Comparison of ENCODE assay signal across 1 cellular context in genomic region chr2:156526950-156527636, GRCh38.
TF ChIP-seq lines count a peak whose summit lies in the region.

No MANE protein-coding gene starts in this region.

TF ChIP-seq in GM12878, 131 proteins besides CTCF, POLR2A, EP300 and RAD21 (continued from another document and continues in another):
- TF ChIP-seq ATF2 (IDR thresholded peaks at IDR 0.05; ENCODE audit: low read length) (peak; percentile 99), GABPA (IDR thresholded peaks at IDR 0.05; ENCODE audit: low read depth) (peak; percentile 60), LARP7 (IDR thresholded peaks at IDR 0.05) (no peak), HCFC1 (IDR thresholded peaks at IDR 0.05; ENCODE audit: low read length) (no peak), ZNF207 (IDR thresholded peaks at IDR 0.05; ENCODE audit: borderline replicate concordance) (no peak), DPF2 (IDR thresholded peaks at IDR 0.05) (peak; percentile 98), STAT3 (IDR thresholded peaks at IDR 0.05; ENCODE audit: low read depth, low read length) (no peak), NFXL1 (IDR thresholded peaks at IDR 0.05; ENCODE audit: borderline replicate concordance) (no peak), PAX5 (IDR thresholded peaks at IDR 0.05; ENCODE audit: borderline replicate concordance, low read depth, low read length) (peak; percentile 93), ZNF24 (IDR thresholded peaks at IDR 0.05) (peak; percentile 88), SPI1 (IDR thresholded peaks at IDR 0.05; ENCODE audit: borderline replicate concordance, insufficient read depth, low read depth, low read length) (no peak), ZZZ3 (IDR thresholded peaks at IDR 0.05; ENCODE audit: control insufficient read depth, insufficient read length, low read depth) (no peak), ZBTB33 (IDR thresholded peaks at IDR 0.05) (no peak; the same call in 1 of the 2 replicates), EED (IDR thresholded peaks at IDR 0.05; ENCODE audit: low read depth) (no peak), NR2C1 (IDR thresholded peaks at IDR 0.05) (peak; percentile 17; the same call in 1 of the 2 replicates), FOXM1 (IDR thresholded peaks at IDR 0.05; ENCODE audit: low read depth, low read length) (peak; percentile 97), MYC (IDR thresholded peaks at IDR 0.05; ENCODE audit: insufficient read depth, insufficient read length, insufficient replicate concordance, low read length, severe bottlenecking) (no peak), FOS (IDR thresholded peaks at IDR 0.05; ENCODE audit: borderline replicate concordance, extremely low read depth, insufficient read length) (no peak), YBX1 (IDR thresholded peaks at IDR 0.05) (no peak), ASH2L (IDR thresholded peaks at IDR 0.05; ENCODE audit: borderline replicate concordance, low read depth) (no peak), TCF7 (IDR thresholded peaks at IDR 0.05; ENCODE audit: borderline replicate concordance) (peak; percentile 77), E2F4 (IDR thresholded peaks at IDR 0.05; ENCODE audit: low read depth, low read length) (no peak), POU2F2 (IDR thresholded peaks at IDR 0.05; ENCODE audit: borderline replicate concordance, low read depth, low read length) (peak; percentile 87; the same call in 2 of the 3 replicates), RB1 (IDR thresholded peaks at IDR 0.05; ENCODE audit: borderline replicate concordance) (no peak; the same call in 1 of the 2 replicates), FOXK2 (IDR thresholded peaks at IDR 0.05) (no peak), USF1 (IDR thresholded peaks at IDR 0.05; ENCODE audit: borderline replicate concordance, extremely low read length, insufficient read depth, low read depth, low read length) (no peak), MEF2B (IDR thresholded peaks at IDR 0.05; ENCODE audit: partially characterized antibody, poor library complexity, severe bottlenecking) (peak; percentile 98), ZBTB40 (IDR thresholded peaks at IDR 0.05; ENCODE audit: borderline replicate concordance) (no peak; the same call in 1 of the 2 replicates), CREM (IDR thresholded peaks at IDR 0.05; ENCODE audit: low read depth) (peak; percentile 77), KDM1A (IDR thresholded peaks at IDR 0.05; ENCODE audit: borderline replicate concordance) (no peak), TAF1 (IDR thresholded peaks at IDR 0.05; ENCODE audit: borderline replicate concordance, low read depth, low read length) (no peak), SREBF2 (IDR thresholded peaks at IDR 0.05; ENCODE audit: low read length) (no peak), MYB (IDR thresholded peaks at IDR 0.05; ENCODE audit: borderline replicate concordance, low read depth, low read length) (0 out of 2 replicates have a peak, but pooled peaks have one; percentile 26), ELK1 (IDR thresholded peaks at IDR 0.05; ENCODE audit: low read depth, low read length) (no peak), SP1 (IDR thresholded peaks at IDR 0.05; ENCODE audit: low read depth, low read length) (peak; percentile 22), SUPT20H (IDR thresholded peaks at IDR 0.05; ENCODE audit: borderline replicate concordance, control insufficient read depth, low read depth, low read length) (no peak), TCF12 (IDR thresholded peaks at IDR 0.05; ENCODE audit: low read depth, low read length) (0 out of 2 replicates have a peak, but pooled peaks have one; percentile 18), BACH1 (IDR thresholded peaks at IDR 0.05; ENCODE audit: borderline replicate concordance) (peak; percentile 97), NRF1 (conservative IDR thresholded peaks at IDR 0.05; ENCODE audit: low read depth, low read length) (no peak), TBL1XR1 (IDR thresholded peaks at IDR 0.05; ENCODE audit: low read depth, low read length) (peak; percentile 97), HDGF (IDR thresholded peaks at IDR 0.05) (no peak), RFX5 (IDR thresholded peaks at IDR 0.05; ENCODE audit: low read depth, low read length) (no peak), SIN3A (IDR thresholded peaks at IDR 0.05; ENCODE audit: low read depth, low read length) (no peak), TARDBP (IDR thresholded peaks at IDR 0.05; ENCODE audit: borderline replicate concordance) (no peak), SKIL (IDR thresholded peaks at IDR 0.05; ENCODE audit: low read depth, poor library complexity, severe bottlenecking) (peak; percentile 98), ETV6 (conservative IDR thresholded peaks at IDR 0.05 in 1 of 2, IDR thresholded peaks at IDR 0.05 in 1 of 2; ENCODE audit: borderline replicate concordance in 1 of 2, low read depth in 1 of 2) (no peak), E4F1 (IDR thresholded peaks at IDR 0.05; ENCODE audit: borderline replicate concordance, partially characterized antibody) (no peak), RELB (IDR thresholded peaks at IDR 0.05; ENCODE audit: low read depth) (peak; percentile 96)
